8 cellular contexts compared by ENCODE assay signal in the genomic region with DNA sequence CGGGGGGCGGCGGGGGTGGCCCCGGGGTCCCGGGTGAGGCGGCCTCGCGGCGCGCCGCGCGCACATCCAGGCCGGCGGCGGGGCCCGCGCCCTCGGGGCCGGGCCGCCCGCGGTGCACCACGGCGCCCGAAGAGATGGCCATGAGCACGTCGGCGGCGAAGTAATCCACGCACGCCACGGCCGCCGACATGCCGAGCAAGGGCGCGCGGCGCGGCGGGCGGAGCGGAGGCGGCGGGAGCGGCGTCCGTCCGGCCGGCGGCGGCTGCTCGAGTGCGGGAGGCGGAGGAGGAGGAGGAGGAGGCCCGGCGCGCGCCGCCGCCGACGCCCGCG. TPM values are rescaled to one million over a fixed set of nuclear protein-coding genes. Genes with fewer than 3 reads are reported as not detected.
DNase-seq lines count a peak whose midpoint lies in the region; ATAC-seq and TF ChIP-seq lines count a peak whose summit lies in the region.

A gene (minus strand): TSS at position 272 of the 330 bp plus-strand sequence. CDS start 82 bp downstream, at position 190.

- POLR2A ChIA-PET in BJ (lab: Charles Lee), result no interaction called here

- H3K9me3 ChIP-seq in ascending aorta (no peaks in the 10 kb centered on the region), liver (ENCODE audit: control insufficient read depth in 4 of 4, low read length in 3 of 4) (no peaks in the 10 kb centered on the region)

- no peaks in the 10 kb centered on the region for H3K9me3 Mint-ChIP-seq in type B pancreatic cell

- H3K36me3 ChIP-seq in BJ (ENCODE audit: control insufficient read depth, insufficient read depth, low read length) (no peaks in the 10 kb centered on the region; the same call in 1 of the 2 replicates), ascending aorta (no peaks in the 10 kb centered on the region), liver (ENCODE audit: control insufficient read depth in 4 of 4, insufficient read depth in 3 of 4, low read depth in 1 of 4, low read length in 3 of 4) (no peaks in the 10 kb centered on the region)

- TF ChIP-seq RAD21 in liver (IDR thresholded peaks at IDR 0.05), result no peak

- DNase-seq in BJ (ENCODE audit: low read depth), result no peak
- no peak for DNase-seq in HFF-Myc (ENCODE audit: extremely low read depth, low read depth)
- DNase-seq in ascending aorta (ENCODE audit: low spot score in 2 of 2), result no peak
- DNase-seq in type B pancreatic cell (ENCODE audit: extremely low spot score, unreplicated experiment), result no peak
- no peak for DNase-seq in stimulated activated CD4-positive, alpha-beta T cell treated with anti-CD3 and anti-CD28 coated beads, Interleukin-1b, Interleukin-23, amount 100 ng/mL, for 48 hours
- no peak for DNase-seq in NCI-H2227 (lab: John Stamatoyannopoulos, UW; ENCODE audit: unreplicated experiment)

- ATAC-seq in GM18907 (IDR thresholded peaks at IDR 0.05; ENCODE audit: unreplicated experiment), result no peak

- intact Hi-C loops in ascending aorta (cut with DNase I), result loop anchor here (5.0 kb wide), 1 partner anchor 289 kb away; a partner anchor contains a TSS

- peak within 1 kb of the TSS; percentile 32 to 81 for H3K9ac ChIP-seq in liver (ENCODE audit: low read depth in 1 of 2, low read length in 2 of 2)

- no peaks in the 10 kb centered on the region for H3K36me3 Mint-ChIP-seq in type B pancreatic cell

- WGBS in liver, result under 1% methylated on average over 65 of the region's 66 CpGs

- H3K27me3 ChIP-seq in BJ (ENCODE audit: control insufficient read depth, insufficient read depth, low read length), result no peaks in the 10 kb centered on the region
- no peaks in the 10 kb centered on the region for H3K27me3 ChIP-seq in ascending aorta
- H3K27me3 ChIP-seq in liver (ENCODE audit: control insufficient read depth in 4 of 4, insufficient read depth in 4 of 4, low read length in 3 of 4), result no peaks in the 10 kb centered on the region

- H3K27ac ChIP-seq in ascending aorta (peak within 1 kb of the TSS; percentile 77 to 84), liver (ENCODE audit: low read depth in 1 of 2, low read length in 2 of 2) (peak within 1 kb of the TSS; percentile 83 to 96)

- CTCF ChIA-PET in BJ (lab: Yijun Ruan, JAX), result no interaction called here

- peaks cover 12% of the 10 kb centered on the region for H3K4me1 Mint-ChIP-seq in type B pancreatic cell (ENCODE audit: unreplicated experiment)

- H3K27me3 Mint-ChIP-seq in type B pancreatic cell, result peaks cover 15% of the 10 kb centered on the region

- H3K4me1 ChIP-seq in ascending aorta, result peaks cover 13 to 16% of the 10 kb centered on the region in 2 donors
- H3K4me1 ChIP-seq in liver (ENCODE audit: control insufficient read depth in 4 of 4, insufficient read depth in 4 of 4, low read length in 3 of 4), result peaks cover 22 to 59% (median 42%) of the 10 kb centered on the region in 4 donors

- peak within 1 kb of the TSS; percentile 91 for H3K4me3 Mint-ChIP-seq in type B pancreatic cell

- peak within 1 kb of the TSS; percentile 91 for H3K4me3 ChIP-seq in BJ (ENCODE audit: low read depth, low read length)
- peak within 1 kb of the TSS; percentile 86 for H3K4me3 ChIP-seq in HFF-Myc (replicated peaks; ENCODE audit: low read depth, low read length)
- peak within 1 kb of the TSS; percentile 59 to 92 for H3K4me3 ChIP-seq in ascending aorta
- peak within 1 kb of the TSS; percentile 80 to 94 (median 82) for H3K4me3 ChIP-seq in liver (ENCODE audit: low read depth in 1 of 3, low read length in 3 of 3)

- TF ChIP-seq CTCF in BJ (IDR thresholded peaks at IDR 0.05; ENCODE audit: insufficient read depth, low read depth, low read length) (no peak), HFF-Myc (IDR thresholded peaks at IDR 0.05; ENCODE audit: low read depth, low read length, missing control alignments) (no peak), ascending aorta (IDR thresholded peaks at IDR 0.05) (no peak), liver (IDR thresholded peaks at IDR 0.05; ENCODE audit: low read depth, low read length, missing input control) (no peak), type B pancreatic cell (conservative IDR thresholded peaks at IDR 0.05) (no peak)

- peak within 1 kb of the TSS; percentile 89 for H3K27ac Mint-ChIP-seq in type B pancreatic cell

TF ChIP-seq in liver, 16 proteins besides CTCF, POLR2A, EP300 and RAD21:
- no peak for TF ChIP-seq TAF1 (conservative IDR thresholded peaks at IDR 0.05)
- no peak for TF ChIP-seq JUND (IDR thresholded peaks at IDR 0.05)
- no peak for TF ChIP-seq GABPA (IDR thresholded peaks at IDR 0.05 in 1 of 2, conservative IDR thresholded peaks at IDR 0.05 in 1 of 2)
- TF ChIP-seq, protein P1, sequence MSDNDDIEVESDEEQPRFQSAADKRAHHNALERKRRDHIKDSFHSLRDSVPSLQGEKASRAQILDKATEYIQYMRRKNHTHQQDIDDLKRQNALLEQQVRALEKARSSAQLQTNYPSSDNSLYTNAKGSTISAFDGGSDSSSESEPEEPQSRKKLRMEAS (IDR thresholded peaks at IDR 0.05), result no peak
- TF ChIP-seq HNF4G (IDR thresholded peaks at IDR 0.05), result no peak
- TF ChIP-seq, protein P2, sequence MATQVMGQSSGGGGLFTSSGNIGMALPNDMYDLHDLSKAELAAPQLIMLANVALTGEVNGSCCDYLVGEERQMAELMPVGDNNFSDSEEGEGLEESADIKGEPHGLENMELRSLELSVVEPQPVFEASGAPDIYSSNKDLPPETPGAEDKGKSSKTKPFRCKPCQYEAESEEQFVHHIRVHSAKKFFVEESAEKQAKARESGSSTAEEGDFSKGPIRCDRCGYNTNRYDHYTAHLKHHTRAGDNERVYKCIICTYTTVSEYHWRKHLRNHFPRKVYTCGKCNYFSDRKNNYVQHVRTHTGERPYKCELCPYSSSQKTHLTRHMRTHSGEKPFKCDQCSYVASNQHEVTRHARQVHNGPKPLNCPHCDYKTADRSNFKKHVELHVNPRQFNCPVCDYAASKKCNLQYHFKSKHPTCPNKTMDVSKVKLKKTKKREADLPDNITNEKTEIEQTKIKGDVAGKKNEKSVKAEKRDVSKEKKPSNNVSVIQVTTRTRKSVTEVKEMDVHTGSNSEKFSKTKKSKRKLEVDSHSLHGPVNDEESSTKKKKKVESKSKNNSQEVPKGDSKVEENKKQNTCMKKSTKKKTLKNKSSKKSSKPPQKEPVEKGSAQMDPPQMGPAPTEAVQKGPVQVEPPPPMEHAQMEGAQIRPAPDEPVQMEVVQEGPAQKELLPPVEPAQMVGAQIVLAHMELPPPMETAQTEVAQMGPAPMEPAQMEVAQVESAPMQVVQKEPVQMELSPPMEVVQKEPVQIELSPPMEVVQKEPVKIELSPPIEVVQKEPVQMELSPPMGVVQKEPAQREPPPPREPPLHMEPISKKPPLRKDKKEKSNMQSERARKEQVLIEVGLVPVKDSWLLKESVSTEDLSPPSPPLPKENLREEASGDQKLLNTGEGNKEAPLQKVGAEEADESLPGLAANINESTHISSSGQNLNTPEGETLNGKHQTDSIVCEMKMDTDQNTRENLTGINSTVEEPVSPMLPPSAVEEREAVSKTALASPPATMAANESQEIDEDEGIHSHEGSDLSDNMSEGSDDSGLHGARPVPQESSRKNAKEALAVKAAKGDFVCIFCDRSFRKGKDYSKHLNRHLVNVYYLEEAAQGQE (IDR thresholded peaks at IDR 0.05), result no peak
- no peak for TF ChIP-seq EGR1 (IDR thresholded peaks at IDR 0.05; ENCODE audit: low read depth in 2 of 2)
- TF ChIP-seq SP1 (IDR thresholded peaks at IDR 0.05), result no peak
- TF ChIP-seq FOXA1 (IDR thresholded peaks at IDR 0.05), result no peak
- no peak for TF ChIP-seq NR2F2 (IDR thresholded peaks at IDR 0.05)
- TF ChIP-seq, protein P3, sequence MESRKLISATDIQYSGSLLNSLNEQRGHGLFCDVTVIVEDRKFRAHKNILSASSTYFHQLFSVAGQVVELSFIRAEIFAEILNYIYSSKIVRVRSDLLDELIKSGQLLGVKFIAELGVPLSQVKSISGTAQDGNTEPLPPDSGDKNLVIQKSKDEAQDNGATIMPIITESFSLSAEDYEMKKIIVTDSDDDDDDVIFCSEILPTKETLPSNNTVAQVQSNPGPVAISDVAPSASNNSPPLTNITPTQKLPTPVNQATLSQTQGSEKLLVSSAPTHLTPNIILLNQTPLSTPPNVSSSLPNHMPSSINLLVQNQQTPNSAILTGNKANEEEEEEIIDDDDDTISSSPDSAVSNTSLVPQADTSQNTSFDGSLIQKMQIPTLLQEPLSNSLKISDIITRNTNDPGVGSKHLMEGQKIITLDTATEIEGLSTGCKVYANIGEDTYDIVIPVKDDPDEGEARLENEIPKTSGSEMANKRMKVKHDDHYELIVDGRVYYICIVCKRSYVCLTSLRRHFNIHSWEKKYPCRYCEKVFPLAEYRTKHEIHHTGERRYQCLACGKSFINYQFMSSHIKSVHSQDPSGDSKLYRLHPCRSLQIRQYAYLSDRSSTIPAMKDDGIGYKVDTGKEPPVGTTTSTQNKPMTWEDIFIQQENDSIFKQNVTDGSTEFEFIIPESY (IDR thresholded peaks at IDR 0.05), result no peak
- no peak for TF ChIP-seq RXRA (IDR thresholded peaks at IDR 0.05)

RNA-seq across cellular contexts. Expression of the gene that starts here (rescaled TPM):
- 3.7 and 5.7 TPM in 2 replicates for polyA plus RNA-seq in BJ (2011; rRNA removed)
- 2.3 and 3.2 TPM in 2 replicates for polyA minus RNA-seq in BJ (2011; rRNA and poly(A)+ RNA removed)
- total RNA-seq in ascending aorta, result 15.2 TPM
- 1 to 10 TPM; 4.4 to 7.6 TPM for total RNA-seq in liver
- 10 to 100 TPM in 1 of 2 donors, 1 to 10 TPM in 1; 1.2 to 14.8 TPM for polyA plus RNA-seq in liver
- 17.9 and 18.1 TPM in 2 replicates for total RNA-seq in type B pancreatic cell (ENCODE audit: low replicate concordance)
